ENCODE assay signal across 18 cellular contexts in genomic region chr7:151886783-151887182, GRCh38.
"Had no signal": no experiment of that assay in that cellular context is flagged by ENCODE, and none has a peak within 500 bp of the region (broad histone marks: within the 10 kb centered on the region; RNA-seq: fewer than 3 reads in every experiment).

No MANE protein-coding gene starts in this region.

- H3K9me3 ChIP-seq: gastrocnemius medialis, heart right ventricle, left lung, lower lobe of right lung, thyroid gland, uterus had no signal

- H3K4me3 ChIP-seq: coronary artery, dorsolateral prefrontal cortex, gastrocnemius medialis, heart right ventricle, left lung, lower lobe of right lung, thyroid gland, uterus had no signal

- H3K27me3 ChIP-seq: dorsolateral prefrontal cortex, thyroid gland, uterus had no signal

- FAIRE-seq: endometrium, small intestine had no signal

- ATAC-seq: esophagus mucosa, gastrocnemius medialis, heart right ventricle, left lung, lower lobe of right lung had no signal

- DNase-seq: effector CD8-positive, alpha-beta T cell; gastrocnemius medialis; heart right ventricle; hypothalamus; islet precursor cell; left lung; lower lobe of right lung; midbrain; naive B cell; small intestine; stimulated activated CD4-positive, alpha-beta T cell treated with anti-CD3 and anti-CD28 coated beads, Interleukin-2, amount 100 ng/mL, for 48 hours; stimulated activated naive CD4-positive, alpha-beta T cell treated with Interleukin-2 at 50 U/mL for 16 hours; thyroid gland; uterus had no signal

- H3K4me1 ChIP-seq: gastrocnemius medialis, left lung, lower lobe of right lung, thyroid gland, uterus had no signal

- H3K27ac ChIP-seq: coronary artery, gastrocnemius medialis, heart right ventricle, left lung, lower lobe of right lung, thyroid gland, uterus had no signal

- H3K36me3 ChIP-seq: gastrocnemius medialis, heart right ventricle, left lung, lower lobe of right lung, thyroid gland, uterus had no signal
